In genomic region chr6:62367601-62368000, GRCh38 we compare ENCODE assay signal across 12 cellular contexts.
A peak's percentile ranks its signal among the peaks of the same experiment; 100 is the strongest.
DNase-seq lines count a peak whose midpoint lies in the region; ATAC-seq, FAIRE-seq and TF ChIP-seq lines count a peak whose summit lies in the region.
"Had no signal": no experiment of that assay in that cellular context is flagged by ENCODE, and none has a peak within 500 bp of the region (broad histone marks: within the 10 kb centered on the region; RNA-seq: fewer than 3 reads in every experiment).

No MANE protein-coding gene starts in this region.

- no TSS peak for BruUV-seq in MCF 10A (replicated peaks; lab: Mats Ljungman, UMichigan)

- DNase-seq in SKM-1 treated with dmso at 0.1 percent for 144 hours (lab: John Stamatoyannopoulos, UW; ENCODE audit: unreplicated experiment) (peak; percentile 84), GM23338 (ENCODE audit: low spot score) (no peak), ecto neural progenitor cell (ENCODE audit: low spot score) (no peak), MCF 10A (ENCODE audit: unreplicated experiment) (no peak), HTR-8/SVneo (ENCODE audit: insufficient read length, low spot score) (no peak)
- DNase-seq: activated CD4-positive, alpha-beta T cell treated with anti-CD3 and anti-CD28 coated beads for 4 hours; NCI-H524 treated with DMSO at 0.1 percent for 48 hours; right lobe of liver; stomach had no signal

- POLR2A ChIA-PET in MCF 10A (lab: Yijun Ruan, JAX) = no interaction called here

- CTCF ChIA-PET in MCF 10A (lab: Yijun Ruan, JAX) = interaction anchor here (0.6 kb wide), 1 partner anchor 45 kb away, joined by 3 read pairs; no protein-coding TSS in a partner anchor

- H3K4me1 Mint-ChIP-seq in GM23338 (peaks cover 3% of the 10 kb centered on the region), MCF 10A (ENCODE audit: insufficient read depth, unreplicated experiment) (no peaks in the 10 kb centered on the region)

- no peaks in the 10 kb centered on the region for H3K9me2 ChIP-seq in GM23338 (ENCODE audit: insufficient read depth)

- H3K4me3 Mint-ChIP-seq in GM23338 = no peak overlapping the region
- no peak overlapping the region for H3K4me3 Mint-ChIP-seq in MCF 10A (ENCODE audit: unreplicated experiment)

- H3K36me3 Mint-ChIP-seq in GM23338 (ENCODE audit: low read depth) (no peaks in the 10 kb centered on the region), MCF 10A (ENCODE audit: insufficient read depth, unreplicated experiment) (no peaks in the 10 kb centered on the region)

- H3K4me2 ChIP-seq in GM23338 = no peak overlapping the region

- no peak for FAIRE-seq in HTR-8/SVneo (lab: Jason Lieb, UNC)

- H3K27ac Mint-ChIP-seq in GM23338 (no peak overlapping the region), MCF 10A (ENCODE audit: low read depth, unreplicated experiment) (no peak overlapping the region)

- TF ChIP-seq CTCF in GM23338 (conservative IDR thresholded peaks at IDR 0.05; ENCODE audit: low read depth in 2 of 2) (no peak), MCF 10A (IDR thresholded peaks at IDR 0.05; ENCODE audit: unreplicated experiment) (no peak)

- intact Hi-C loops in MCF 10A (cut with micrococcal nuclease) = no loop called here

- ATAC-seq in GM18508 (IDR thresholded peaks at IDR 0.05; ENCODE audit: insufficient read depth, unreplicated experiment) (peak; percentile 98), GM21529 (IDR thresholded peaks at IDR 0.05; ENCODE audit: unreplicated experiment) (peak; percentile 99), HG03342 (IDR thresholded peaks at IDR 0.05; ENCODE audit: unreplicated experiment) (peak; percentile 100), GM23338 (no peak)

- no peaks in the 10 kb centered on the region for H4K20me1 ChIP-seq in GM23338 (replicated peaks; ENCODE audit: insufficient read depth)

- no peaks in the 10 kb centered on the region for H3K27me3 ChIP-seq in GM23338 (ENCODE audit: insufficient read depth)
- H3K27me3 ChIP-seq: right lobe of liver, stomach had no signal

- no peak overlapping the region for H3K27ac ChIP-seq in GM23338 (ENCODE audit: low read depth)
- H3K27ac ChIP-seq: right lobe of liver, stomach had no signal

- H3F3A ChIP-seq in GM23338 (replicated peaks; ENCODE audit: low read depth) = no peaks in the 10 kb centered on the region

- no peaks in the 10 kb centered on the region for H3K4me1 ChIP-seq in GM23338 (ENCODE audit: insufficient read depth)
- H3K4me1 ChIP-seq: right lobe of liver, stomach had no signal

- H3K4me3 ChIP-seq in GM23338 = no peak overlapping the region
- H3K4me3 ChIP-seq: right lobe of liver, stomach had no signal

- H3K79me2 ChIP-seq in GM23338 (replicated peaks; ENCODE audit: insufficient read depth) = no peaks in the 10 kb centered on the region

- no peaks in the 10 kb centered on the region for H3K27me3 Mint-ChIP-seq in GM23338 (ENCODE audit: insufficient read depth, low read depth, poor library complexity)
- H3K27me3 Mint-ChIP-seq in MCF 10A (ENCODE audit: insufficient read depth, unreplicated experiment) = peaks cover 31% of the 10 kb centered on the region

- H3K36me3 ChIP-seq in GM23338 (ENCODE audit: insufficient read depth) = no peaks in the 10 kb centered on the region
- H3K36me3 ChIP-seq: right lobe of liver, stomach had no signal

- H2AFZ ChIP-seq in GM23338 = no peak overlapping the region

- H3K9me3 Mint-ChIP-seq in GM23338 = peaks cover 3% of the 10 kb centered on the region; the same call in 1 of the 3 replicates
- no peaks in the 10 kb centered on the region for H3K9me3 Mint-ChIP-seq in MCF 10A (ENCODE audit: unreplicated experiment)

TF ChIP-seq in GM23338, 12 proteins besides CTCF, POLR2A, EP300 and RAD21:
- no peak for TF ChIP-seq EZH2phosphoT487 (IDR thresholded peaks at IDR 0.05; ENCODE audit: unreplicated experiment)
- TF ChIP-seq POLR2AphosphoS5 (IDR thresholded peaks at IDR 0.05; ENCODE audit: low read depth) = no peak
- TF ChIP-seq NANOG (IDR thresholded peaks at IDR 0.05; ENCODE audit: borderline replicate concordance) = no peak
- no peak for TF ChIP-seq JUNB (IDR thresholded peaks at IDR 0.05; ENCODE audit: unreplicated experiment)
- no peak for TF ChIP-seq ZNF331 (CRISPR knock-in tag; IDR thresholded peaks at IDR 0.05; ENCODE audit: low read depth)
- TF ChIP-seq STAT1 (IDR thresholded peaks at IDR 0.05; ENCODE audit: unreplicated experiment) = no peak
- TF ChIP-seq EZH2 (IDR thresholded peaks at IDR 0.05; ENCODE audit: low read depth, unreplicated experiment) = no peak
- no peak for TF ChIP-seq ZNF114 (CRISPR knock-in tag; IDR thresholded peaks at IDR 0.05)
- no peak for TF ChIP-seq ZNF462 (CRISPR knock-in tag; IDR thresholded peaks at IDR 0.05)
- TF ChIP-seq ETS1 (IDR thresholded peaks at IDR 0.05) = no peak
